Comparison of ENCODE assay signal across 10 cellular contexts in the genomic region with DNA sequence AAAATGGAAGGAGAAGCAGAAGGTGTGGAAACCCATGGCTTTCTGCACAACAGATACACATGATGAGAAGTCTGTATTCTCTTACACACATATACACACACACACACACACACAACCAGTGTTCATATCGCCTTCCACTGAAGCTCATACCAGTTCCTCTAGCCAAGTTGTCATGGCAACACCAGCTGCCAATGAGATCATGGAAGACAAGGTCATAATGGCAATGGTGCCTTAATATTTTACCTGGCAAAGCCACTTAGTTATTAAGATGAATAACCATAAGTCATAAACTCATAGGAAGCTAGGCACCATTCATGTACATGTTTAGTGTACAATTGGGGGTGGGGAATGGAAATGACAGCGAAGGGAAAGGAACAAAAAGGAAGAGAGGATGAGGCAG. TPM values are rescaled to one million over a fixed set of nuclear protein-coding genes. Genes with fewer than 3 reads are reported as not detected.
A peak's percentile ranks its signal among the peaks of the same experiment; 100 is the strongest.
DNase-seq lines count a peak whose midpoint lies in the region; ATAC-seq and TF ChIP-seq lines count a peak whose summit lies in the region.
"Had no signal": no experiment of that assay in that cellular context is flagged by ENCODE, and none has a peak within 500 bp of the region (broad histone marks: within the 10 kb centered on the region; RNA-seq: fewer than 3 reads in every experiment).

No MANE protein-coding gene starts in this region.

- no peak for ATAC-seq in lower lobe of right lung

- peaks cover 12% of the 10 kb centered on the region for H3K27me3 Mint-ChIP-seq in neural progenitor cell (ENCODE audit: insufficient read depth, low read depth)
- no peaks in the 10 kb centered on the region for H3K27me3 Mint-ChIP-seq in activated naive CD4-positive, alpha-beta T cell treated with anti-CD3 and anti-CD28 coated beads, Interleukin-2, amount 10 ng/mL, durations not matched to agents 7 days and 5 days

- peak; percentile 24 to 38 for DNase-seq in NCI-H526 (lab: John Stamatoyannopoulos, UW)
- no peak for DNase-seq in NCI-H526 treated with DMSO at 0.1 percent for 48 hours (lab: John Stamatoyannopoulos, UW)
- DNase-seq in NCI-H1092 (lab: John Stamatoyannopoulos, UW) = peak; percentile 42
- peak; percentile 28 for DNase-seq in brain microvascular endothelial cell
- no peak for DNase-seq in neural progenitor cell (ENCODE audit: low spot score)
- no peak for DNase-seq in SHP77 treated with DMSO at 0.1 percent for 48 hours (lab: John Stamatoyannopoulos, UW)
- DNase-seq in activated naive CD4-positive, alpha-beta T cell treated with anti-CD3 and anti-CD28 coated beads, Interleukin-2, amount 10 ng/mL, durations not matched to agents 7 days and 5 days = no peak
- DNase-seq in lower lobe of right lung = no peak

- intact Hi-C loops in lower lobe of right lung (cut with DNase I) = no loop called here

- H2AFZ ChIP-seq in neural progenitor cell (replicated peaks) = no peak overlapping the region

- H3K36me3 Mint-ChIP-seq in neural progenitor cell = no peaks in the 10 kb centered on the region
- peaks cover 19% of the 10 kb centered on the region for H3K36me3 Mint-ChIP-seq in activated naive CD4-positive, alpha-beta T cell treated with anti-CD3 and anti-CD28 coated beads, Interleukin-2, amount 10 ng/mL, durations not matched to agents 7 days and 5 days

- H3K9me3 Mint-ChIP-seq in neural progenitor cell = no peaks in the 10 kb centered on the region
- H3K9me3 Mint-ChIP-seq in activated naive CD4-positive, alpha-beta T cell treated with anti-CD3 and anti-CD28 coated beads, Interleukin-2, amount 10 ng/mL, durations not matched to agents 7 days and 5 days = no peaks in the 10 kb centered on the region

- no peaks in the 10 kb centered on the region for H3K79me2 ChIP-seq in neural progenitor cell (ENCODE audit: low read depth)

- H3K27me3 ChIP-seq in brain microvascular endothelial cell (replicated peaks) (no peaks in the 10 kb centered on the region), neural progenitor cell (no peaks in the 10 kb centered on the region), lower lobe of right lung (ENCODE audit: low read depth) (no peaks in the 10 kb centered on the region)
- H3K27me3 ChIP-seq: SJCRH30 had no signal

- CTCF ChIA-PET in activated naive CD4-positive, alpha-beta T cell treated with anti-CD3 and anti-CD28 coated beads, Interleukin-2, amount 10 ng/mL, durations not matched to agents 7 days and 5 days (lab: Charles Lee) = interaction anchor here (1.1 to 3.4 kb wide), 3 partner anchors 8 to 25 kb away, joined by 4 to 31 read pairs (median 6); no protein-coding TSS in a partner anchor

- H3K4me3 ChIP-seq in brain microvascular endothelial cell (ENCODE audit: low read depth, low read length) (no peak overlapping the region), neural progenitor cell (no peak overlapping the region), lower lobe of right lung (no peak overlapping the region)
- H3K4me3 ChIP-seq: lung, SJCRH30 had no signal

- peaks cover 16% of the 10 kb centered on the region for H3F3A ChIP-seq in neural progenitor cell (ENCODE audit: low read depth)

- H3K9me3 ChIP-seq in neural progenitor cell (ENCODE audit: low read depth) (no peaks in the 10 kb centered on the region), lower lobe of right lung (no peaks in the 10 kb centered on the region)
- H3K9me3 ChIP-seq: SJCRH30 had no signal

- no peak overlapping the region for H3K9ac ChIP-seq in neural progenitor cell

- peaks cover 25% of the 10 kb centered on the region for H3K4me1 ChIP-seq in neural progenitor cell
- peaks cover 27% of the 10 kb centered on the region for H3K4me1 ChIP-seq in lower lobe of right lung

- in situ Hi-C loops in brain microvascular endothelial cell (cut with HindIII; ENCODE audit: low pct_ligation_motif_present, low sequenced_read_pairs) = no loop called here

- H3K27ac Mint-ChIP-seq in neural progenitor cell = peak overlapping the region; percentile 26
- no peak overlapping the region for H3K27ac Mint-ChIP-seq in activated naive CD4-positive, alpha-beta T cell treated with anti-CD3 and anti-CD28 coated beads, Interleukin-2, amount 10 ng/mL, durations not matched to agents 7 days and 5 days

- H4K20me1 ChIP-seq in neural progenitor cell (ENCODE audit: low read depth) = no peaks in the 10 kb centered on the region

- TF ChIP-seq CTCF in brain microvascular endothelial cell (IDR thresholded peaks at IDR 0.05; ENCODE audit: low read depth, low read length, missing control alignments) (no peak), neural progenitor cell (IDR thresholded peaks at IDR 0.05) (no peak), lower lobe of right lung (IDR thresholded peaks at IDR 0.05) (no peak)

- H3K4me1 Mint-ChIP-seq in neural progenitor cell = peaks cover 54% of the 10 kb centered on the region
- peaks cover 45% of the 10 kb centered on the region for H3K4me1 Mint-ChIP-seq in activated naive CD4-positive, alpha-beta T cell treated with anti-CD3 and anti-CD28 coated beads, Interleukin-2, amount 10 ng/mL, durations not matched to agents 7 days and 5 days

- no peak overlapping the region for H3K27ac ChIP-seq in brain microvascular endothelial cell
- no peak overlapping the region for H3K27ac ChIP-seq in neural progenitor cell
- H3K27ac ChIP-seq in lower lobe of right lung = no peak overlapping the region
- H3K27ac ChIP-seq: SJCRH30 had no signal

- H3K4me3 Mint-ChIP-seq in neural progenitor cell = no peak overlapping the region
- H3K4me3 Mint-ChIP-seq in activated naive CD4-positive, alpha-beta T cell treated with anti-CD3 and anti-CD28 coated beads, Interleukin-2, amount 10 ng/mL, durations not matched to agents 7 days and 5 days = no peak overlapping the region

- no peaks in the 10 kb centered on the region for H3K36me3 ChIP-seq in brain microvascular endothelial cell (replicated peaks)
- no peaks in the 10 kb centered on the region for H3K36me3 ChIP-seq in neural progenitor cell
- no peaks in the 10 kb centered on the region for H3K36me3 ChIP-seq in lower lobe of right lung
- H3K36me3 ChIP-seq: SJCRH30 had no signal

- no peak overlapping the region for H3K4me2 ChIP-seq in neural progenitor cell

RNA-seq across cellular contexts. Expression of gene DHRS12, which starts 2.6 kb away (rescaled TPM):
- total RNA-seq in neural progenitor cell (ENCODE audit: low replicate concordance) (5.2 and 7.6 TPM in 2 replicates), lower lobe of right lung (13.4 TPM)

RNA-seq across cellular contexts. Expression of gene TMEM272, which starts 38.4 kb away (rescaled TPM):
- 0.15 TPM in 1 of 2 replicates, not detected in the other for total RNA-seq in neural progenitor cell (ENCODE audit: low replicate concordance)
- 0.09 TPM for total RNA-seq in lower lobe of right lung
- total RNA-seq: SJCRH30 had no signal

RNA-seq across cellular contexts. Expression of gene CCDC70, which starts 55.2 kb away (rescaled TPM):
- total RNA-seq in neural progenitor cell (ENCODE audit: low replicate concordance) (not detected in 2 replicates), lower lobe of right lung (not detected)
- total RNA-seq: lung, SJCRH30 had no signal

Comparison
In these comparisons a context has a peak if more than half of its experiments do, and no peak if none do; other contexts are left out.
1. DNase-seq: peak in NCI-H526 (2 of 2), NCI-H1092 (single experiment) and brain microvascular endothelial cell (single experiment); none in NCI-H526 treated with DMSO at 0.1 percent for 48 hours (single experiment), neural progenitor cell (single experiment), SHP77 treated with DMSO at 0.1 percent for 48 hours (single experiment), activated naive CD4-positive, alpha-beta T cell treated with anti-CD3 and anti-CD28 coated beads, Interleukin-2, amount 10 ng/mL, durations not matched to agents 7 days and 5 days (single experiment) and lower lobe of right lung (single experiment).